In genomic region chr18:37254973-37255372, GRCh38 we compare ENCODE assay signal across 18 cellular contexts.
DNase-seq lines count a peak whose midpoint lies in the region; ATAC-seq and TF ChIP-seq lines count a peak whose summit lies in the region.
"Had no signal": no experiment of that assay in that cellular context is flagged by ENCODE, and none has a peak within 500 bp of the region (broad histone marks: within the 10 kb centered on the region; RNA-seq: fewer than 3 reads in every experiment).

No MANE protein-coding gene starts in this region.

- ATAC-seq in GM23338 (no peak), T-helper 17 cell (no peak)
- ATAC-seq: activated CD4-positive, alpha-beta T cell treated with anti-CD3 and anti-CD28 coated beads for 36 hours had no signal

- H3K27ac Mint-ChIP-seq in GM23338 = no peak overlapping the region
- no peak overlapping the region for H3K27ac Mint-ChIP-seq in T-helper 17 cell
- H3K27ac Mint-ChIP-seq: activated CD4-positive, alpha-beta T cell treated with anti-CD3 and anti-CD28 coated beads for 36 hours had no signal

- H3K4me3 Mint-ChIP-seq in GM23338 (peak overlapping the region; percentile 80), T-helper 17 cell (peak overlapping the region; percentile 80)
- H3K4me3 Mint-ChIP-seq: activated CD4-positive, alpha-beta T cell treated with anti-CD3 and anti-CD28 coated beads for 36 hours had no signal

- no peaks in the 10 kb centered on the region for H3K9me2 ChIP-seq in GM23338 (ENCODE audit: insufficient read depth)

- H3F3A ChIP-seq in GM23338 (replicated peaks; ENCODE audit: low read depth) = peaks cover 4% of the 10 kb centered on the region; the same call in 1 of the 2 replicates

- H3K4me1 Mint-ChIP-seq in GM23338 (peaks cover 16% of the 10 kb centered on the region), T-helper 17 cell (peaks cover 6% of the 10 kb centered on the region)

- no peak for DNase-seq in GM23338 (ENCODE audit: low spot score)
- DNase-seq in T-helper 17 cell = no peak
- DNase-seq in SHP77 (lab: John Stamatoyannopoulos, UW) = no peak
- no peak for DNase-seq in activated CD4-positive, alpha-beta T cell treated with anti-CD3 and anti-CD28 coated beads, Interleukin-2, amount 50 U/mL, for 48 hours
- no peak for DNase-seq in NCI-H345 (lab: John Stamatoyannopoulos, UW)
- DNase-seq in GM10266 (ENCODE audit: extremely low spot score) = no peak
- DNase-seq: activated CD4-positive, alpha-beta T cell treated with anti-CD3 and anti-CD28 coated beads for 36 hours; DMS153; effector CD8-positive, alpha-beta T cell; kidney; NCI-H1048; occipital lobe; OCI-M1; stimulated activated CD4-positive, alpha-beta T cell treated with anti-CD3 and anti-CD28 coated beads, Interleukin-2, amount 100 ng/mL, for 48 hours; T-helper 9 cell had no signal

- H3K27me3 Mint-ChIP-seq in GM23338 (ENCODE audit: insufficient read depth, low read depth, poor library complexity) (peaks cover 37% of the 10 kb centered on the region), T-helper 17 cell (peaks cover 64% of the 10 kb centered on the region)

- no peak overlapping the region; the same call in 1 of the 2 replicates for H2AFZ ChIP-seq in GM23338
- H2AFZ ChIP-seq in parathyroid adenoma = peak overlapping the region; percentile 97

- no peaks in the 10 kb centered on the region for H3K9me3 Mint-ChIP-seq in GM23338

- H3K9me3 ChIP-seq in T-helper 17 cell (ENCODE audit: control insufficient read depth, low read length, poor library complexity, severe bottlenecking) = no peaks in the 10 kb centered on the region
- no peaks in the 10 kb centered on the region for H3K9me3 ChIP-seq in iPS-15b (ENCODE audit: control insufficient read depth, insufficient read depth, low read length)
- H3K9me3 ChIP-seq in parathyroid adenoma (ENCODE audit: control insufficient read depth, low read length) = no peaks in the 10 kb centered on the region
- H3K9me3 ChIP-seq: SJSA1 had no signal

- H3K4me2 ChIP-seq in GM23338 (peak overlapping the region; percentile 87), parathyroid adenoma (ENCODE audit: low read length) (no peak overlapping the region)

- H3K9ac ChIP-seq in iPS-15b (ENCODE audit: low read depth, low read length) (no peak overlapping the region), parathyroid adenoma (no peak overlapping the region)

- H3K79me2 ChIP-seq in GM23338 (replicated peaks; ENCODE audit: insufficient read depth) = no peaks in the 10 kb centered on the region
- H3K79me2 ChIP-seq in parathyroid adenoma = no peaks in the 10 kb centered on the region

- peak overlapping the region; percentile 74 for H3K4me3 ChIP-seq in GM23338
- H3K4me3 ChIP-seq in iPS-15b (ENCODE audit: low read depth, low read length) = peak overlapping the region; percentile 40
- H3K4me3 ChIP-seq in parathyroid adenoma (ENCODE audit: low read depth, low read length) = no peak overlapping the region
- H3K4me3 ChIP-seq: SJSA1 had no signal

- H3K27ac ChIP-seq in GM23338 (ENCODE audit: low read depth) = no peak overlapping the region
- peak overlapping the region; percentile 56 for H3K27ac ChIP-seq in parathyroid adenoma
- H3K27ac ChIP-seq: SJSA1 had no signal

- H3K36me3 ChIP-seq in GM23338 (ENCODE audit: insufficient read depth) (no peaks in the 10 kb centered on the region), iPS-15b (ENCODE audit: control insufficient read depth, insufficient read depth, low read length) (no peaks in the 10 kb centered on the region), parathyroid adenoma (ENCODE audit: control insufficient read depth, insufficient read depth, low read length) (no peaks in the 10 kb centered on the region)
- H3K36me3 ChIP-seq: SJSA1 had no signal

- H3K4me1 ChIP-seq in GM23338 (ENCODE audit: insufficient read depth) (peaks cover 4% of the 10 kb centered on the region; the same call in 1 of the 2 replicates), iPS-15b (ENCODE audit: control insufficient read depth, insufficient read depth, low read length) (no peaks in the 10 kb centered on the region), parathyroid adenoma (peaks cover 6% of the 10 kb centered on the region)
- H3K4me1 ChIP-seq: SJSA1 had no signal

- no peaks in the 10 kb centered on the region for H3K36me3 Mint-ChIP-seq in GM23338 (ENCODE audit: low read depth)
- H3K36me3 Mint-ChIP-seq in T-helper 17 cell (ENCODE audit: low read depth) = peaks cover 7% of the 10 kb centered on the region

- H3K27me3 ChIP-seq in GM23338 (ENCODE audit: insufficient read depth) (peaks cover 45% of the 10 kb centered on the region), iPS-15b (ENCODE audit: control insufficient read depth, insufficient read depth, low read length) (peaks cover 63% of the 10 kb centered on the region), parathyroid adenoma (ENCODE audit: control insufficient read depth, insufficient read depth, low read length) (no peaks in the 10 kb centered on the region)

- H4K20me1 ChIP-seq in GM23338 (replicated peaks; ENCODE audit: insufficient read depth) = no peaks in the 10 kb centered on the region

- no peak for TF ChIP-seq CTCF in GM23338 (conservative IDR thresholded peaks at IDR 0.05; ENCODE audit: low read depth in 2 of 2)
- TF ChIP-seq CTCF in parathyroid adenoma (IDR thresholded peaks at IDR 0.05) = no peak
- TF ChIP-seq CTCF in GM10266 (IDR thresholded peaks at IDR 0.05; ENCODE audit: control insufficient read depth, insufficient read depth, low read depth, missing control alignments) = no peak

TF ChIP-seq in GM23338, 12 proteins besides CTCF, POLR2A, EP300 and RAD21:
- TF ChIP-seq JUNB (IDR thresholded peaks at IDR 0.05; ENCODE audit: unreplicated experiment) (no peak), ZNF114 (CRISPR knock-in tag; IDR thresholded peaks at IDR 0.05) (no peak), ETS1 (IDR thresholded peaks at IDR 0.05) (no peak), POLR2AphosphoS5 (IDR thresholded peaks at IDR 0.05; ENCODE audit: low read depth) (no peak), EZH2 (IDR thresholded peaks at IDR 0.05; ENCODE audit: low read depth, unreplicated experiment) (no peak), STAT1 (IDR thresholded peaks at IDR 0.05; ENCODE audit: unreplicated experiment) (no peak)
